In genomic region chr14:52259452-52259851, GRCh38 we compare ENCODE assay signal across 36 cellular contexts. TPM values are rescaled to one million over a fixed set of nuclear protein-coding genes. Genes with fewer than 3 reads are reported as not detected.
DNase-seq lines count a peak whose midpoint lies in the region; ATAC-seq and TF ChIP-seq lines count a peak whose summit lies in the region.
"Had no signal": no experiment of that assay in that cellular context is flagged by ENCODE, and none has a peak within 500 bp of the region (broad histone marks: within the 10 kb centered on the region; RNA-seq: fewer than 3 reads in every experiment).

No MANE protein-coding gene starts in this region.

- H3K4me1 Mint-ChIP-seq in T-helper 17 cell: peaks cover 5% of the 10 kb centered on the region
- H3K4me1 Mint-ChIP-seq: endodermal cell had no signal

- H3K4me3 ChIP-seq in DND-41 (ENCODE audit: low read depth in 1 of 2, low read length in 2 of 2): peak overlapping the region in 1 of 2 experiments; percentile 48; a peak in 3 of 4 replicates
- peak overlapping the region; percentile 9 for H3K4me3 ChIP-seq in Jurkat, Clone E6-1 (ENCODE audit: low read length)
- H3K4me3 ChIP-seq in fibroblast of pulmonary artery (replicated peaks; ENCODE audit: low read depth, low read length): no peak overlapping the region
- no peak overlapping the region for H3K4me3 ChIP-seq in prostate gland
- H3K4me3 ChIP-seq: BLaER1 treated with 17β-estradiol and CSF1 and Interleukin-3, amounts not matched to agents 10 nM and 100 nM; cardiac muscle cell; coronary artery; right lobe of liver; spleen; testis had no signal

- H3K4me1 ChIP-seq in DND-41 (ENCODE audit: insufficient read depth, low read length): peaks cover 36% of the 10 kb centered on the region
- no peaks in the 10 kb centered on the region for H3K4me1 ChIP-seq in prostate gland (replicated peaks)
- H3K4me1 ChIP-seq: BLaER1 treated with 17β-estradiol and CSF1 and Interleukin-3, amounts not matched to agents 10 nM and 100 nM; foreskin keratinocyte; right lobe of liver; testis had no signal

- no peak for TF ChIP-seq POLR2A in prostate gland (IDR thresholded peaks at IDR 0.05)

- 61% methylated on average over 5 of the region's 5 CpGs for WGBS in prostate gland

- 0 out of 2 replicates have a peak, but pooled peaks cover 5% of the 10 kb centered on the region for H3K79me2 ChIP-seq in DND-41 (ENCODE audit: insufficient read depth, low read length)

- H3K36me3 Mint-ChIP-seq in T-helper 17 cell (ENCODE audit: low read depth): peaks cover 2% of the 10 kb centered on the region

- H3K27ac ChIP-seq in DND-41 (ENCODE audit: low read length): peak overlapping the region; percentile 88
- no peak overlapping the region for H3K27ac ChIP-seq in prostate gland
- H3K27ac ChIP-seq: BLaER1 treated with 17β-estradiol and CSF1 and Interleukin-3, amounts not matched to agents 10 nM and 100 nM; cardiac muscle cell; coronary artery; foreskin keratinocyte; neutrophil; right lobe of liver; spleen; testis had no signal

- H3K9me3 ChIP-seq in DND-41 (ENCODE audit: insufficient read depth, low read length, severe bottlenecking) (no peaks in the 10 kb centered on the region), T-helper 17 cell (ENCODE audit: control insufficient read depth, low read length, poor library complexity, severe bottlenecking) (no peaks in the 10 kb centered on the region), prostate gland (no peaks in the 10 kb centered on the region)
- H3K9me3 ChIP-seq: neutrophil, right lobe of liver, spleen, testis had no signal

- H4K20me1 ChIP-seq in DND-41 (ENCODE audit: insufficient read depth, low read length): no peaks in the 10 kb centered on the region
- H4K20me1 ChIP-seq: BLaER1 treated with 17β-estradiol and CSF1 and Interleukin-3, amounts not matched to agents 10 nM and 100 nM had no signal

- H3K9ac ChIP-seq in DND-41 (ENCODE audit: low read depth, low read length): peak overlapping the region; percentile 48
- H3K9ac ChIP-seq: BLaER1 treated with 17β-estradiol and CSF1 and Interleukin-3, amounts not matched to agents 10 nM and 100 nM had no signal

- in situ Hi-C loops in GM13977 (cut with MboI; ENCODE audit: low pct_unique_long_range_greater_than_20kb, low sequenced_read_pairs, unreplicated experiment): no loop called here

- peak overlapping the region; percentile 55 for H2AFZ ChIP-seq in DND-41 (ENCODE audit: low read depth, low read length)

- peak overlapping the region; percentile 39 for H3K27ac Mint-ChIP-seq in T-helper 17 cell
- H3K27ac Mint-ChIP-seq: activated B cell treated with CpG ODN at 0.5 μM for 24 hours; activated naive CD8-positive, alpha-beta T cell; endodermal cell; progenitor cell of endocrine pancreas; stimulated activated naive CD8-positive, alpha-beta T cell treated with anti-CD3 and anti-CD28 coated beads, Interleukin-15, Interleukin-2, amounts not matched to agents 100 ng/mL and 50 ng/mL, for 24 hours had no signal

- ATAC-seq in DND-41 (ENCODE audit: insufficient read depth, low read depth): peak; percentile 97
- ATAC-seq in T-helper 17 cell: no peak
- ATAC-seq: foreskin keratinocyte, left ventricle myocardium superior, right lobe of liver had no signal

- H3K4me2 ChIP-seq in DND-41 (ENCODE audit: insufficient read depth, low read length): peak overlapping the region; percentile 59
- H3K4me2 ChIP-seq: BLaER1 treated with 17β-estradiol and CSF1 and Interleukin-3, amounts not matched to agents 10 nM and 100 nM had no signal

- H3K27me3 ChIP-seq in DND-41 (ENCODE audit: insufficient read depth, low read length, poor library complexity) (no peaks in the 10 kb centered on the region), prostate gland (replicated peaks; ENCODE audit: insufficient read depth) (no peaks in the 10 kb centered on the region)
- H3K27me3 ChIP-seq: BLaER1 treated with 17β-estradiol and CSF1 and Interleukin-3, amounts not matched to agents 10 nM and 100 nM; neutrophil; right lobe of liver; spleen; testis had no signal

- DNase-seq in DND-41 (peak; percentile 86), T-helper 17 cell (no peak), fibroblast of pulmonary artery (ENCODE audit: low read depth) (peak; percentile 36), GM13977 (ENCODE audit: low spot score) (no peak), prostate gland (ENCODE audit: low spot score) (no peak), NCI-H2107 (lab: John Stamatoyannopoulos, UW) (no peak), nucleus accumbens (lab: John Stamatoyannopoulos, UW) (no peak)
- peak; percentile 85 for DNase-seq in Jurkat, Clone E6-1 (ENCODE audit: low read depth, low spot score)
- DNase-seq: activated B cell treated with CpG ODN at 0.5 μM for 24 hours; activated CD4-positive, alpha-beta T cell treated with anti-CD3 and anti-CD28 coated beads, Interleukin-2, amount 50 U/mL, for 4 hours; COR-L47; endodermal cell; foreskin keratinocyte; head of caudate nucleus; left ventricle myocardium superior; mesendoderm; NCI-H1930; NCI-H526; NK-92 treated with Interleukin-12 subunit alpha and Interleukin-12 subunit beta, amount 100 ng/mL, for 24 hours; right lobe of liver; Right ventricle myocardium superior; spleen; stimulated activated CD4-positive, alpha-beta T cell treated with anti-CD3 and anti-CD28 coated beads, Interleukin-2, amount 100 ng/mL, for 24 hours; T-helper 9 cell; testis had no signal

- H3K36me3 ChIP-seq in DND-41 (ENCODE audit: insufficient read depth, low read length) (no peaks in the 10 kb centered on the region), prostate gland (no peaks in the 10 kb centered on the region)
- H3K36me3 ChIP-seq: cardiac muscle cell, neutrophil, right lobe of liver, spleen had no signal

- TF ChIP-seq CTCF in DND-41 (IDR thresholded peaks at IDR 0.05; ENCODE audit: borderline replicate concordance, extremely low read depth, low read length, poor library complexity, severe bottlenecking): no peak
- no peak for TF ChIP-seq CTCF in fibroblast of pulmonary artery (IDR thresholded peaks at IDR 0.05; ENCODE audit: low read length, missing control alignments)
- no peak for TF ChIP-seq CTCF in GM13977 (IDR thresholded peaks at IDR 0.05; ENCODE audit: extremely low read depth, insufficient read depth, missing control alignments)
- TF ChIP-seq CTCF in prostate gland (IDR thresholded peaks at IDR 0.05): no peak

- no peaks in the 10 kb centered on the region for H3K27me3 Mint-ChIP-seq in T-helper 17 cell
- H3K27me3 Mint-ChIP-seq: activated naive CD8-positive, alpha-beta T cell; stimulated activated naive CD8-positive, alpha-beta T cell treated with anti-CD3 and anti-CD28 coated beads, Interleukin-15, Interleukin-2, amounts not matched to agents 100 ng/mL and 50 ng/mL, for 24 hours had no signal

- intact Hi-C loops in prostate gland (cut with DNase I): no loop called here

- no peak overlapping the region for H3K4me3 Mint-ChIP-seq in T-helper 17 cell
- H3K4me3 Mint-ChIP-seq: activated B cell treated with CpG ODN at 0.5 μM for 24 hours; activated naive CD8-positive, alpha-beta T cell; endodermal cell; stimulated activated naive CD8-positive, alpha-beta T cell treated with anti-CD3 and anti-CD28 coated beads, Interleukin-15, Interleukin-2, amounts not matched to agents 100 ng/mL and 50 ng/mL, for 24 hours had no signal

RNA-seq across cellular contexts. Expression of gene PTGDR, which starts 8.0 kb away (rescaled TPM):
- polyA plus RNA-seq in Jurkat, Clone E6-1 (2012; ENCODE audit: insufficient read depth, insufficient read length): not detected
- 1 to 10 TPM; 2.5 to 3.7 TPM for total RNA-seq in T-helper 17 cell
- total RNA-seq in prostate gland: under 1 TPM; 0.55 to 0.74 TPM
- total RNA-seq: activated B cell treated with CpG ODN at 0.5 μM for 24 hours, astrocyte, cardiac muscle cell, foreskin keratinocyte, G401, progenitor cell of endocrine pancreas had no signal
- polyA plus RNA-seq: AG04450, cardiac muscle cell, foreskin keratinocyte, keratinocyte had no signal

RNA-seq across cellular contexts. Expression of gene PTGER2, which starts 54.7 kb away (rescaled TPM):
- not detected for polyA plus RNA-seq in Jurkat, Clone E6-1 (2012; ENCODE audit: insufficient read depth, insufficient read length)
- total RNA-seq in T-helper 17 cell (10 to 100 TPM; 40.5 to 52.1 TPM), prostate gland (1 to 10 TPM; 5.4 to 8.9 TPM)
- total RNA-seq: astrocyte, cardiac muscle cell, endodermal cell had no signal
- polyA plus RNA-seq: cardiac muscle cell had no signal

Comparison
In these comparisons a context has a peak if more than half of its experiments do, and no peak if none do; other contexts are left out.
1. DNase-seq: peak in DND-41 (single experiment), Jurkat, Clone E6-1 (single experiment) and fibroblast of pulmonary artery (single experiment); none in T-helper 17 cell (0 of 3), GM13977 (single experiment), prostate gland (single experiment), NCI-H2107 (single experiment) and nucleus accumbens (0 of 56).
2. RNA of gene PTGER2, which starts 54.7 kb away (total RNA-seq): 40.5 to 52.1 TPM in T-helper 17 cell; 5.4 to 8.9 TPM in prostate gland; every median in the first group is over 4 times any median in the second.